8 cellular contexts compared by ENCODE assay signal in the genomic region with DNA sequence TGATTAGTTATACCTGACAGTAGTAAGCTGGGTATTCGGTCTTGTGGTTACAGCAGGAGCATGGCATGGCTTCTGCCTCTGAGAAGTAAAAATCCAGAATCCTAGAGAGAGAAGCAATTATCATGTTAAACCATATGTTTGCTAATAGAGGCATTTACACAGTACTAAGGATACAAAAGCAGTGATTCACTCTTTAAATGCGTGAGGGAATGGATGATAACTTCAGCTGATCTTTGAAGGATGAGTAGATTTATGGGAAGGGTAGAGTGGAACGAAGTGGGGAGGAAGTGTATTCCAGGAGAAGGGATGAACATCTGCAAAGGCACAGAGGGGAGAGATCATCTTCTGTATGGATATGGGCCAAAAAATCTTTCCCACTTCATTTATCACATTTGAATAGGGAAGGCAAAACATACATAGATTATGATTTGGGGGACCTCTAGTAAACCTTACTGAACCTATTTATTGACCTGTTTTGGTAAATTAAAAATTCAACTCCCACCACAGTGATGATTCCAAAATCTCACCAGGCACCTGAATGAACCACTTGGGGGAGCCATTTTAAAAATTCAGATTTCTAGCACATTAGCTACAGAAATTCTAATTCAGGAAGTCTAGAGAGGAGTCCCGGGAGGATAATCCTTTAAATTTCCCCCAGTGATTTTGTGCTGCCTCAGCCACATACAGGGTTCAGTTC. TPM values are rescaled to one million over a fixed set of nuclear protein-coding genes. Genes with fewer than 3 reads are reported as not detected.
DNase-seq lines count a peak whose midpoint lies in the region; ATAC-seq and TF ChIP-seq lines count a peak whose summit lies in the region.
"Had no signal": no experiment of that assay in that cellular context is flagged by ENCODE, and none has a peak within 500 bp of the region (broad histone marks: within the 10 kb centered on the region; RNA-seq: fewer than 3 reads in every experiment).

No MANE protein-coding gene starts in this region.

- peak overlapping the region; percentile 8 for H3K27ac ChIP-seq in neutrophil

- ATAC-seq in GM18868 (IDR thresholded peaks at IDR 0.05; ENCODE audit: unreplicated experiment) (peak; percentile 30), HG02852 (IDR thresholded peaks at IDR 0.05; ENCODE audit: unreplicated experiment) (peak; percentile 36)
- ATAC-seq: activated T-cell treated with anti-CD3 and anti-CD28 coated beads, Interleukin-2, amount 50 U/mL, for 72 hours had no signal

- H3K4me1 ChIP-seq in neutrophil (ENCODE audit: control insufficient read depth in 1 of 2, insufficient read depth in 1 of 2, low read depth in 1 of 2, low read length in 1 of 2) = peaks cover 6 to 14% of the 10 kb centered on the region in 2 experiments

- in situ Hi-C loops in G401 (cut with HindIII; ENCODE audit: low sequenced_read_pairs) = no loop called here

- peak; percentile 5 for DNase-seq in RKO (ENCODE audit: low spot score)
- DNase-seq in T-helper 2 cell = no peak
- DNase-seq in activated CD8-positive, alpha-beta memory T cell treated with anti-CD3 and anti-CD28 coated beads for 24 hours = no peak
- no peak for DNase-seq in G401 (ENCODE audit: low spot score)
- DNase-seq: activated T-cell treated with anti-CD3 and anti-CD28 coated beads, Interleukin-2, amount 50 U/mL, for 72 hours had no signal

- H3K36me3 ChIP-seq in neutrophil = no peaks in the 10 kb centered on the region

- no peaks in the 10 kb centered on the region for H3K27me3 ChIP-seq in neutrophil

- no peak overlapping the region for H3K4me3 ChIP-seq in neutrophil (ENCODE audit: low read depth in 1 of 2, low read length in 1 of 2)

- H3K9me3 ChIP-seq in neutrophil = no peaks in the 10 kb centered on the region

- TF ChIP-seq CTCF in neutrophil (IDR thresholded peaks at IDR 0.05) = no peak

RNA-seq across cellular contexts. Expression of a gene that starts 35.1 kb away (rescaled TPM):
- total RNA-seq in G401 (2014; rRNA removed; shearing (Covaris generic)) = 0.07 TPM in 1 of 2 replicates, not detected in the other
- total RNA-seq: activated T-cell treated with anti-CD3 and anti-CD28 coated beads, Interleukin-2, amount 50 U/mL, for 72 hours had no signal

RNA-seq across cellular contexts. Expression of a gene that starts 41.2 kb away (rescaled TPM):
- not detected in 2 replicates for total RNA-seq in G401 (2014; rRNA removed; shearing (Covaris generic))
- total RNA-seq: activated T-cell treated with anti-CD3 and anti-CD28 coated beads, Interleukin-2, amount 50 U/mL, for 72 hours had no signal
